10 cellular contexts compared by ENCODE assay signal in the genomic region with DNA sequence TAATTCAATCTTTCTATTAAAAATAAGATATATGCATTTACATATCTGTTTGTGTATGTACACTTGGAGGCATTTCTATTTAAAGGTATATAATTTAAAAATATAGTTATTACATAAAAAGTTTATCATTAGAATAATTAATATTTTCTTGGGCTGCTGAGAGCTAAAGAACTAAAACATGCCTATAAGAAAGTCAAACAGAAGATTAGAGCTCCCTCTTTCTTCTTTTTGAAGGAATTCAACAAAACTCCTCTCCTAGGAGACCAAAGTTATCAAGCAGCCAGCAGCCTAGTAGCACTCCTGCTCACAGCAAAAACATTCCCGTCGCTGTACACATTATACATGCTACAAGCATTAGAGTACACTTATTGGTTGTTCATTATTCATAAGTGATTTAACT.
DNase-seq lines count a peak whose midpoint lies in the region; ATAC-seq and TF ChIP-seq lines count a peak whose summit lies in the region.
"Had no signal": no experiment of that assay in that cellular context is flagged by ENCODE, and none has a peak within 500 bp of the region (broad histone marks: within the 10 kb centered on the region; RNA-seq: fewer than 3 reads in every experiment).

No MANE protein-coding gene starts in this region.

- H3K4me3 ChIP-seq in epithelial cell of esophagus (ENCODE audit: low read length) (no peak overlapping the region), sigmoid colon (no peak overlapping the region)

- no peak overlapping the region for H3K27ac Mint-ChIP-seq in naive thymus-derived CD8-positive, alpha-beta T cell
- H3K27ac Mint-ChIP-seq: natural killer cell; stimulated activated naive CD8-positive, alpha-beta T cell treated with anti-CD3 and anti-CD28 coated beads, Interleukin-15, Interleukin-2, amounts not matched to agents 100 ng/mL and 50 ng/mL, for 24 hours had no signal

- no peaks in the 10 kb centered on the region for H3K36me3 ChIP-seq in sigmoid colon

- ATAC-seq in GM21529 (IDR thresholded peaks at IDR 0.05; ENCODE audit: unreplicated experiment) (no peak), HG03039 (IDR thresholded peaks at IDR 0.05; ENCODE audit: unreplicated experiment) (no peak)
- ATAC-seq in naive thymus-derived CD8-positive, alpha-beta T cell = no peak
- ATAC-seq: natural killer cell had no signal

- TF ChIP-seq POLR2A in sigmoid colon (IDR thresholded peaks at IDR 0.05) = no peak

- POLR2A ChIA-PET in naive thymus-derived CD8-positive, alpha-beta T cell (lab: Charles Lee) = no interaction called here

- intact Hi-C loops in sigmoid colon (cut with DNase I) = loop anchor here (2.0 to 10.0 kb wide), 4 partner anchors 216 to 774 kb away; a partner anchor contains a TSS

- TF ChIP-seq CTCF in epithelial cell of esophagus (IDR thresholded peaks at IDR 0.05; ENCODE audit: insufficient read depth, low read depth, low read length, missing control alignments) = peak; percentile 53
- peak in 3 of 4 experiments; percentile 9 to 45 (median 29) for TF ChIP-seq CTCF in sigmoid colon (IDR thresholded peaks at IDR 0.05)

- peaks cover 0 to 16% (median under 1%) of the 10 kb centered on the region in 4 donors for H3K4me1 ChIP-seq in sigmoid colon

- 18 to 58% methylated on average over 2 of the region's 2 CpGs for WGBS in sigmoid colon, 2 donors

- no peaks in the 10 kb centered on the region for H3K9me3 ChIP-seq in sigmoid colon

- no peaks in the 10 kb centered on the region for H3K9me3 Mint-ChIP-seq in naive thymus-derived CD8-positive, alpha-beta T cell
- H3K9me3 Mint-ChIP-seq: natural killer cell; stimulated activated naive CD8-positive, alpha-beta T cell treated with anti-CD3 and anti-CD28 coated beads, Interleukin-15, Interleukin-2, amounts not matched to agents 100 ng/mL and 50 ng/mL, for 24 hours had no signal

- no peak for TF ChIP-seq EP300 in sigmoid colon (IDR thresholded peaks at IDR 0.05)

- H3K4me1 Mint-ChIP-seq in naive thymus-derived CD8-positive, alpha-beta T cell = no peaks in the 10 kb centered on the region

- H3K36me3 Mint-ChIP-seq in naive thymus-derived CD8-positive, alpha-beta T cell = peaks cover 0 to 4% (median 0%) of the 10 kb centered on the region in 3 donors
- H3K36me3 Mint-ChIP-seq: natural killer cell had no signal

- DNase-seq in NCI-H2227 (lab: John Stamatoyannopoulos, UW; ENCODE audit: unreplicated experiment) = peak; percentile 2
- no peak for DNase-seq in NCI-H2227 treated with DMSO at 0.1 percent for 48 hours (lab: John Stamatoyannopoulos, UW)
- peak; percentile 32 for DNase-seq in NCI-H524 treated with DMSO at 0.1 percent for 48 hours (lab: John Stamatoyannopoulos, UW)
- DNase-seq in epithelial cell of esophagus (ENCODE audit: low read depth) = peak; percentile 51
- DNase-seq in sigmoid colon = no peak
- DNase-seq in naive thymus-derived CD8-positive, alpha-beta T cell = no peak
- DNase-seq: natural killer cell had no signal

- no peak overlapping the region for H3K4me3 Mint-ChIP-seq in naive thymus-derived CD8-positive, alpha-beta T cell
- H3K4me3 Mint-ChIP-seq: natural killer cell; stimulated activated naive CD8-positive, alpha-beta T cell treated with anti-CD3 and anti-CD28 coated beads, Interleukin-15, Interleukin-2, amounts not matched to agents 100 ng/mL and 50 ng/mL, for 24 hours had no signal

- no peaks in the 10 kb centered on the region for H3K27me3 ChIP-seq in sigmoid colon

- no peaks in the 10 kb centered on the region for H3K27me3 Mint-ChIP-seq in naive thymus-derived CD8-positive, alpha-beta T cell
- H3K27me3 Mint-ChIP-seq: stimulated activated naive CD8-positive, alpha-beta T cell treated with anti-CD3 and anti-CD28 coated beads, Interleukin-15, Interleukin-2, amounts not matched to agents 100 ng/mL and 50 ng/mL, for 24 hours had no signal

- H3K27ac ChIP-seq in sigmoid colon = no peak overlapping the region

Comparison
In these comparisons a context has a peak if more than half of its experiments do, and no peak if none do; other contexts are left out.
1. DNase-seq: peak in NCI-H2227 (single experiment), NCI-H524 treated with DMSO at 0.1 percent for 48 hours (single experiment) and epithelial cell of esophagus (single experiment); none in NCI-H2227 treated with DMSO at 0.1 percent for 48 hours (single experiment), sigmoid colon (single experiment) and naive thymus-derived CD8-positive, alpha-beta T cell (0 of 10).